Comparison of ENCODE assay signal across 1 cellular context in genomic region chr2:168456526-168457176, GRCh38.
TF ChIP-seq lines count a peak whose summit lies in the region.

No MANE protein-coding gene starts in this region.

TF ChIP-seq in H1, 55 proteins besides CTCF, POLR2A, EP300 and RAD21 (continued from another document):
- 0 out of 2 replicates have a peak, but pooled peaks have one; percentile 32 for TF ChIP-seq TEAD4 (IDR thresholded peaks at IDR 0.05; ENCODE audit: low read depth, low read length)
